1 cellular context compared by ENCODE assay signal in the genomic region with DNA sequence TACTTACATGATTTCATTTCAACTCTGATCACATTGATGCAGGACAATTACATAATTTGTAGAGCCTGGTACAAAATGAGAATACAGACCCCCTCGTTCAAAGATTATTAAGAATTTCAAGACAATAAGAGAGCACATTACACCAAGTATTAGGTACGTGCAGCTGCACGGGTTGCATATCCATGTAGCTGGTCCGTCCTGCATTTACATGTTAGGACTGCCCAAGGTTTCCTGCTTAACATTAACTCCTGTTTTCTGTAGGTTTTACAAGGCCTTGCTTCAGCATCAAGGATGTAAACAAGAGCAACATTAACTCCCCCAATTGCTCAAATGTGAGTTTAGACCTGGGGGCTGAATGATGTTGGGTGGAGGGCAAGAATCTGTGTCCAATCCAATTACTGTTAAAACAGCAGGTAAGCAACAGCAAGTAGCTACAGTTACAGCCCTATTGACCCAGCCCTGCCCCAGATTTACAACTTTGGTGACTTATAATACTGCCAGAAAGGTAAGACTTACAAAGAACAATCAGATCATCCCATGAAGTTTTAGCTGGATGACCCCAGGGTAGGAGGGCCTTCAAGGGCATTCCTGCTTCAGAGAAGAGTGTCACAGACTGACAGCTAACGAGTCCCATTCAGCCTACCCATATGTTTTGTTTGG.
TF ChIP-seq lines count a peak whose summit lies in the region.

No MANE protein-coding gene starts in this region.

TF ChIP-seq in GM23338, 12 proteins besides CTCF, POLR2A, EP300 and RAD21 (continued from another document):
- TF ChIP-seq, protein P1, sequence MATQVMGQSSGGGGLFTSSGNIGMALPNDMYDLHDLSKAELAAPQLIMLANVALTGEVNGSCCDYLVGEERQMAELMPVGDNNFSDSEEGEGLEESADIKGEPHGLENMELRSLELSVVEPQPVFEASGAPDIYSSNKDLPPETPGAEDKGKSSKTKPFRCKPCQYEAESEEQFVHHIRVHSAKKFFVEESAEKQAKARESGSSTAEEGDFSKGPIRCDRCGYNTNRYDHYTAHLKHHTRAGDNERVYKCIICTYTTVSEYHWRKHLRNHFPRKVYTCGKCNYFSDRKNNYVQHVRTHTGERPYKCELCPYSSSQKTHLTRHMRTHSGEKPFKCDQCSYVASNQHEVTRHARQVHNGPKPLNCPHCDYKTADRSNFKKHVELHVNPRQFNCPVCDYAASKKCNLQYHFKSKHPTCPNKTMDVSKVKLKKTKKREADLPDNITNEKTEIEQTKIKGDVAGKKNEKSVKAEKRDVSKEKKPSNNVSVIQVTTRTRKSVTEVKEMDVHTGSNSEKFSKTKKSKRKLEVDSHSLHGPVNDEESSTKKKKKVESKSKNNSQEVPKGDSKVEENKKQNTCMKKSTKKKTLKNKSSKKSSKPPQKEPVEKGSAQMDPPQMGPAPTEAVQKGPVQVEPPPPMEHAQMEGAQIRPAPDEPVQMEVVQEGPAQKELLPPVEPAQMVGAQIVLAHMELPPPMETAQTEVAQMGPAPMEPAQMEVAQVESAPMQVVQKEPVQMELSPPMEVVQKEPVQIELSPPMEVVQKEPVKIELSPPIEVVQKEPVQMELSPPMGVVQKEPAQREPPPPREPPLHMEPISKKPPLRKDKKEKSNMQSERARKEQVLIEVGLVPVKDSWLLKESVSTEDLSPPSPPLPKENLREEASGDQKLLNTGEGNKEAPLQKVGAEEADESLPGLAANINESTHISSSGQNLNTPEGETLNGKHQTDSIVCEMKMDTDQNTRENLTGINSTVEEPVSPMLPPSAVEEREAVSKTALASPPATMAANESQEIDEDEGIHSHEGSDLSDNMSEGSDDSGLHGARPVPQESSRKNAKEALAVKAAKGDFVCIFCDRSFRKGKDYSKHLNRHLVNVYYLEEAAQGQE (IDR thresholded peaks at IDR 0.05; ENCODE audit: unreplicated experiment) = no peak
- TF ChIP-seq EZH2 (IDR thresholded peaks at IDR 0.05; ENCODE audit: low read depth, unreplicated experiment) (no peak), EZH2phosphoT487 (IDR thresholded peaks at IDR 0.05; ENCODE audit: unreplicated experiment) (no peak), STAT1 (IDR thresholded peaks at IDR 0.05; ENCODE audit: unreplicated experiment) (no peak), POLR2AphosphoS5 (IDR thresholded peaks at IDR 0.05; ENCODE audit: low read depth) (no peak), CREB1 (CRISPR knock-in tag; IDR thresholded peaks at IDR 0.05; ENCODE audit: low read depth) (no peak), ZNF114 (CRISPR knock-in tag; IDR thresholded peaks at IDR 0.05) (no peak)
- TF ChIP-seq, protein P2, sequence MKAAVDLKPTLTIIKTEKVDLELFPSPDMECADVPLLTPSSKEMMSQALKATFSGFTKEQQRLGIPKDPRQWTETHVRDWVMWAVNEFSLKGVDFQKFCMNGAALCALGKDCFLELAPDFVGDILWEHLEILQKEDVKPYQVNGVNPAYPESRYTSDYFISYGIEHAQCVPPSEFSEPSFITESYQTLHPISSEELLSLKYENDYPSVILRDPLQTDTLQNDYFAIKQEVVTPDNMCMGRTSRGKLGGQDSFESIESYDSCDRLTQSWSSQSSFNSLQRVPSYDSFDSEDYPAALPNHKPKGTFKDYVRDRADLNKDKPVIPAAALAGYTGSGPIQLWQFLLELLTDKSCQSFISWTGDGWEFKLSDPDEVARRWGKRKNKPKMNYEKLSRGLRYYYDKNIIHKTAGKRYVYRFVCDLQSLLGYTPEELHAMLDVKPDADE (IDR thresholded peaks at IDR 0.05) = no peak
